7 cellular contexts compared by ENCODE assay signal in genomic region chr20:6657904-6658303, GRCh38.
"Had no signal": no experiment of that assay in that cellular context is flagged by ENCODE, and none has a peak within 500 bp of the region (broad histone marks: within the 10 kb centered on the region; RNA-seq: fewer than 3 reads in every experiment).

No MANE protein-coding gene starts in this region.

- H3K4me2 ChIP-seq: GM23338 had no signal

- H2AFZ ChIP-seq: GM23338 had no signal

- ATAC-seq: GM23338 had no signal

- FAIRE-seq: H1, H54, HTR-8/SVneo had no signal

- DNase-seq: H9, HCEC 1CT, KBM-7 had no signal

- H3K4me3 ChIP-seq: GM23338 had no signal
